ENCODE assay signal across 1 cellular context in genomic region chr14:32764131-32764530, GRCh38.
TF ChIP-seq lines count a peak whose summit lies in the region.

No MANE protein-coding gene starts in this region.

TF ChIP-seq in SK-N-SH treated with all-trans-retinoic acid at 6 μM for 48 hours, 23 proteins besides CTCF, POLR2A, EP300 and RAD21 (continued from another document):
- TF ChIP-seq POU6F1 (CRISPR knock-in tag; IDR thresholded peaks at IDR 0.05; ENCODE audit: borderline replicate concordance, low read depth) (no peak), OSR1 (CRISPR knock-in tag; IDR thresholded peaks at IDR 0.05) (no peak), ARNTL (CRISPR knock-in tag; IDR thresholded peaks at IDR 0.05; ENCODE audit: borderline replicate concordance, low read depth) (no peak), ZC3H10 (CRISPR knock-in tag; IDR thresholded peaks at IDR 0.05) (no peak), ZFP3 (CRISPR knock-in tag; IDR thresholded peaks at IDR 0.05) (no peak)
